ENCODE assay signal across 19 cellular contexts in the genomic region with DNA sequence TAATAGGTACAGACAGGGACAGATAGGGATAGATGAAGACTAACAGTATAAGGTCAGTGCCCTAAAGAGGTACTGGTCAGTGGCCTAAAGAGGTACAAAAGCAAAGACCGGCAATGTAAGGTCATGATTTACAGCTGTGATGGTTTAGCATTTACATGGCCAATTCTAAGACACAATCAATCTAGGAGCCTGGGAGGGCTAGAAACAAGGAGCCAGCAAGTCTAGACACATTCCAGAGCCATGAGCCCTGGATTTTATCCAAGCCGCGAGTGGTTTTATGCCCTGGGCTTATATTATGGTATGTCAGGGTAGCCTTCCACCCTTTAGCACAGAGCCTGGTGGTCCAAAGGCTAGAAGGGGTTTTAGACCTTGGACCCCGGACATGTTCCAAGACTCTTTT.
"Had no signal": no experiment of that assay in that cellular context is flagged by ENCODE, and none has a peak within 500 bp of the region (broad histone marks: within the 10 kb centered on the region; RNA-seq: fewer than 3 reads in every experiment).

No MANE protein-coding gene starts in this region.

- ATAC-seq: activated CD4-positive, CD25-positive, alpha-beta regulatory T cell treated with anti-CD3 and anti-CD28 coated beads, Interleukin-2, amount 50 U/mL, for 24 hours; natural killer cell treated with Interleukin-12 subunit alpha and Interleukin-12 subunit beta and Interleukin-15 and Interleukin-18, amount 100 ng/mL, for 72 hours; right cardiac atrium had no signal

- H3K4me1 ChIP-seq: esophagus muscularis mucosa, tibial nerve, vagina had no signal

- H3K4me3 ChIP-seq: esophagus muscularis mucosa, tibial nerve, vagina had no signal

- H3K9me3 ChIP-seq: esophagus muscularis mucosa, tibial nerve, vagina had no signal

- H3K36me3 ChIP-seq: esophagus muscularis mucosa, tibial nerve, vagina had no signal

- H3K27me3 ChIP-seq: esophagus muscularis mucosa, tibial nerve, vagina had no signal

- DNase-seq: activated CD4-positive, alpha-beta T cell treated with anti-CD3 and anti-CD28 coated beads, Interleukin-2, amount 50 U/mL, for 1 hour; activated CD8-positive, alpha-beta memory T cell treated with anti-CD3 and anti-CD28 coated beads for 24 hours; activated naive CD4-positive, alpha-beta T cell; activated naive CD8-positive, alpha-beta T cell treated with anti-CD3 and anti-CD28 coated beads, Interleukin-2, amount 10 ng/mL, durations not matched to agents 7 days and 5 days; anterior cingulate cortex; head of caudate nucleus; kidney glomerular epithelial cell; mesendoderm; nucleus accumbens; posterior cingulate gyrus; right cardiac atrium; small intestine; stimulated activated CD4-positive, alpha-beta T cell treated with anti-CD3 and anti-CD28 coated beads, Interleukin-4, amount 100 ng/mL, for 24 hours; stimulated activated naive CD4-positive, alpha-beta T cell had no signal

- H3K27ac ChIP-seq: esophagus muscularis mucosa, tibial nerve, vagina had no signal
